1 cellular context compared by ENCODE assay signal in the genomic region with DNA sequence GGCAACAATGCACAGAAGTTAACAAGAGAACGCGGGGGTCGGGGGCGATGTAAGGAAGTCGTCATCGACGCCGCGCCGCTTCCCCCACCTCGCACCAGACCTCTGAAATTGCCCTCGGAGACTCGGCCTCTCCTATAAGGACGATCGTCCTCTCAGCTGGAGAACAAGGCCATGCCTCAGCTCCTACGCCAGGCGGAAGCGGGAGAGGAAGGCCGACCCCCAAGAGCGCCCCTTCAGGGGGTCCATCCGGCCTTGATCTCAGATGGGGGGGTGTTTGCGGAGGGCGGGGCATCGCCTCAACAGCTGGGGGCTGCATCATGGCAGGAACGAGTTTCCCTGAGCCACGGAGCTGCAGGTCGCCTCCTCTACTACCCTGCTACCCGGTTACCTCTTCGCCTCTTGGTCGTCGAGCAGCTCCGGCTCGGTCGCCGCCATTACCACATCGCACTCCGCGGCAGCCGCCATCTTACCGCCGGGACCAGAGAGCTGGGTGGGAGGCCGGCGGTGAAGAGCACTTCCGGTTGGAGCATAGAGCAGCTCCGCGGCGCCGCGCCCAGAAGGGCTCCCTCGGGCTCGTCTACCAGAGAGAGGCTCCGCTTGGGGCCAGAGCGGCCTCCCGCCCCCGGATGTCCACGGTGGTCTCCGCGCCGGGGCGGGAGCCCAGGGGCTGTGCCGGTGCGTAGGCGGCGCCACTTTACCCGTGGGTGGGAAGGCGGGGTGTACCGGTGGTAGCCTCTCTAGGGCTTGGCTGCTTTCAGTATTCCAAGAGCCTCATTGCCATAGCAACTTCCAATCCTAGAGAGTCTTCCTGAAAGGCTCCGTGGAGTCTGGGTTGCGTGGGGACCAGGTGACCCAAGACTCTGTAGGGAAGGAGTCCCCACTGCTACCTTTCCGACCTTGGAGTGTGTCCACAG.
A peak's percentile ranks its signal among the peaks of the same experiment; 100 is the strongest.
TF ChIP-seq lines count a peak whose summit lies in the region.

A gene with protein sequence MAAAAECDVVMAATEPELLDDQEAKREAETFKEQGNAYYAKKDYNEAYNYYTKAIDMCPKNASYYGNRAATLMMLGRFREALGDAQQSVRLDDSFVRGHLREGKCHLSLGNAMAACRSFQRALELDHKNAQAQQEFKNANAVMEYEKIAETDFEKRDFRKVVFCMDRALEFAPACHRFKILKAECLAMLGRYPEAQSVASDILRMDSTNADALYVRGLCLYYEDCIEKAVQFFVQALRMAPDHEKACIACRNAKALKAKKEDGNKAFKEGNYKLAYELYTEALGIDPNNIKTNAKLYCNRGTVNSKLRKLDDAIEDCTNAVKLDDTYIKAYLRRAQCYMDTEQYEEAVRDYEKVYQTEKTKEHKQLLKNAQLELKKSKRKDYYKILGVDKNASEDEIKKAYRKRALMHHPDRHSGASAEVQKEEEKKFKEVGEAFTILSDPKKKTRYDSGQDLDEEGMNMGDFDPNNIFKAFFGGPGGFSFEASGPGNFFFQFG (minus strand): TSS at position 488 of the 914 bp plus-strand sequence. CDS start 23 bp downstream, at position 465.

TF ChIP-seq in HepG2, 621 proteins besides CTCF, POLR2A, EP300 and RAD21 (continued from another document and continues in another):
- TF ChIP-seq, protein P1, sequence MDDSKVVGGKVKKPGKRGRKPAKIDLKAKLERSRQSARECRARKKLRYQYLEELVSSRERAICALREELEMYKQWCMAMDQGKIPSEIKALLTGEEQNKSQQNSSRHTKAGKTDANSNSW (CRISPR knock-in tag; IDR thresholded peaks at IDR 0.05; ENCODE audit: borderline replicate concordance) = no peak; the same call in 1 of the 2 replicates
- TF ChIP-seq, protein P2, sequence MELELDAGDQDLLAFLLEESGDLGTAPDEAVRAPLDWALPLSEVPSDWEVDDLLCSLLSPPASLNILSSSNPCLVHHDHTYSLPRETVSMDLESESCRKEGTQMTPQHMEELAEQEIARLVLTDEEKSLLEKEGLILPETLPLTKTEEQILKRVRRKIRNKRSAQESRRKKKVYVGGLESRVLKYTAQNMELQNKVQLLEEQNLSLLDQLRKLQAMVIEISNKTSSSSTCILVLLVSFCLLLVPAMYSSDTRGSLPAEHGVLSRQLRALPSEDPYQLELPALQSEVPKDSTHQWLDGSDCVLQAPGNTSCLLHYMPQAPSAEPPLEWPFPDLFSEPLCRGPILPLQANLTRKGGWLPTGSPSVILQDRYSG (CRISPR knock-in tag; IDR thresholded peaks at IDR 0.05) = 0 out of 2 replicates have a peak, but pooled peaks have one; percentile 48
- TF ChIP-seq ZNF296 (CRISPR knock-in tag; conservative IDR thresholded peaks at IDR 0.05) = peak; percentile 84
- peak; percentile 90 for TF ChIP-seq MXD4 (CRISPR knock-in tag; IDR thresholded peaks at IDR 0.05)
- TF ChIP-seq HNRNPH1 (optimal IDR thresholded peaks at IDR 0.05; ENCODE audit: low read depth, low read length) = no peak
- TF ChIP-seq, protein P3, sequence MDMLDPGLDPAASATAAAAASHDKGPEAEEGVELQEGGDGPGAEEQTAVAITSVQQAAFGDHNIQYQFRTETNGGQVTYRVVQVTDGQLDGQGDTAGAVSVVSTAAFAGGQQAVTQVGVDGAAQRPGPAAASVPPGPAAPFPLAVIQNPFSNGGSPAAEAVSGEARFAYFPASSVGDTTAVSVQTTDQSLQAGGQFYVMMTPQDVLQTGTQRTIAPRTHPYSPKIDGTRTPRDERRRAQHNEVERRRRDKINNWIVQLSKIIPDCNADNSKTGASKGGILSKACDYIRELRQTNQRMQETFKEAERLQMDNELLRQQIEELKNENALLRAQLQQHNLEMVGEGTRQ (IDR thresholded peaks at IDR 0.05; ENCODE audit: low read depth, low read length) = no peak
- TF ChIP-seq, protein P3 (CRISPR knock-in tag; IDR thresholded peaks at IDR 0.05; ENCODE audit: borderline replicate concordance) = peak; percentile 24; the same call in 1 of the 2 replicates
- peak; percentile 48 for TF ChIP-seq TP53 (CRISPR knock-in tag; conservative IDR thresholded peaks at IDR 0.05)
- TF ChIP-seq, protein P4, sequence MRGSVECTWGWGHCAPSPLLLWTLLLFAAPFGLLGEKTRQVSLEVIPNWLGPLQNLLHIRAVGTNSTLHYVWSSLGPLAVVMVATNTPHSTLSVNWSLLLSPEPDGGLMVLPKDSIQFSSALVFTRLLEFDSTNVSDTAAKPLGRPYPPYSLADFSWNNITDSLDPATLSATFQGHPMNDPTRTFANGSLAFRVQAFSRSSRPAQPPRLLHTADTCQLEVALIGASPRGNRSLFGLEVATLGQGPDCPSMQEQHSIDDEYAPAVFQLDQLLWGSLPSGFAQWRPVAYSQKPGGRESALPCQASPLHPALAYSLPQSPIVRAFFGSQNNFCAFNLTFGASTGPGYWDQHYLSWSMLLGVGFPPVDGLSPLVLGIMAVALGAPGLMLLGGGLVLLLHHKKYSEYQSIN (CRISPR knock-in tag; IDR thresholded peaks at IDR 0.05; ENCODE audit: borderline replicate concordance) = no peak; the same call in 1 of the 2 replicates
- TF ChIP-seq, protein P5, sequence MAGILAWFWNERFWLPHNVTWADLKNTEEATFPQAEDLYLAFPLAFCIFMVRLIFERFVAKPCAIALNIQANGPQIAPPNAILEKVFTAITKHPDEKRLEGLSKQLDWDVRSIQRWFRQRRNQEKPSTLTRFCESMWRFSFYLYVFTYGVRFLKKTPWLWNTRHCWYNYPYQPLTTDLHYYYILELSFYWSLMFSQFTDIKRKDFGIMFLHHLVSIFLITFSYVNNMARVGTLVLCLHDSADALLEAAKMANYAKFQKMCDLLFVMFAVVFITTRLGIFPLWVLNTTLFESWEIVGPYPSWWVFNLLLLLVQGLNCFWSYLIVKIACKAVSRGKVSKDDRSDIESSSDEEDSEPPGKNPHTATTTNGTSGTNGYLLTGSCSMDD (CRISPR knock-in tag; IDR thresholded peaks at IDR 0.05) = no peak
- TF ChIP-seq ZNF678 (CRISPR knock-in tag; IDR thresholded peaks at IDR 0.05) = peak; percentile 96
- TF ChIP-seq ZZZ3 (CRISPR knock-in tag; IDR thresholded peaks at IDR 0.05; ENCODE audit: borderline replicate concordance) = peak; percentile 72; the same call in 1 of the 2 replicates
- TF ChIP-seq, protein P6, sequence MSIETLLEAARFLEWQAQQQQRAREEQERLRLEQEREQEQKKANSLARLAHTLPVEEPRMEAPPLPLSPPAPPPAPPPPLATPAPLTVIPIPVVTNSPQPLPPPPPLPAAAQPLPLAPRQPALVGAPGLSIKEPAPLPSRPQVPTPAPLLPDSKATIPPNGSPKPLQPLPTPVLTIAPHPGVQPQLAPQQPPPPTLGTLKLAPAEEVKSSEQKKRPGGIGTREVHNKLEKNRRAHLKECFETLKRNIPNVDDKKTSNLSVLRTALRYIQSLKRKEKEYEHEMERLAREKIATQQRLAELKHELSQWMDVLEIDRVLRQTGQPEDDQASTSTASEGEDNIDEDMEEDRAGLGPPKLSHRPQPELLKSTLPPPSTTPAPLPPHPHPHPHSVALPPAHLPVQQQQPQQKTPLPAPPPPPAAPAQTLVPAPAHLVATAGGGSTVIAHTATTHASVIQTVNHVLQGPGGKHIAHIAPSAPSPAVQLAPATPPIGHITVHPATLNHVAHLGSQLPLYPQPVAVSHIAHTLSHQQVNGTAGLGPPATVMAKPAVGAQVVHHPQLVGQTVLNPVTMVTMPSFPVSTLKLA (IDR thresholded peaks at IDR 0.05) = no peak
- TF ChIP-seq ZNF20 (CRISPR knock-in tag; IDR thresholded peaks at IDR 0.05) = peak; percentile 89; the same call in 1 of the 2 replicates
- no peak for TF ChIP-seq TBP (CRISPR knock-in tag; IDR thresholded peaks at IDR 0.05)
- TF ChIP-seq SMARCE1 (IDR thresholded peaks at IDR 0.05; ENCODE audit: borderline replicate concordance) = no peak
- peak; percentile 99 for TF ChIP-seq RBM39 (IDR thresholded peaks at IDR 0.05; ENCODE audit: low read depth, low read length, poor library complexity, severe bottlenecking)
- TF ChIP-seq MAFK (conservative IDR thresholded peaks at IDR 0.05 in 1 of 2, IDR thresholded peaks at IDR 0.05 in 1 of 2; ENCODE audit: low read length in 2 of 2) = no peak
- TF ChIP-seq YEATS4 (CRISPR knock-in tag; IDR thresholded peaks at IDR 0.05; ENCODE audit: borderline replicate concordance) = peak; percentile 97
- TF ChIP-seq, protein P7, sequence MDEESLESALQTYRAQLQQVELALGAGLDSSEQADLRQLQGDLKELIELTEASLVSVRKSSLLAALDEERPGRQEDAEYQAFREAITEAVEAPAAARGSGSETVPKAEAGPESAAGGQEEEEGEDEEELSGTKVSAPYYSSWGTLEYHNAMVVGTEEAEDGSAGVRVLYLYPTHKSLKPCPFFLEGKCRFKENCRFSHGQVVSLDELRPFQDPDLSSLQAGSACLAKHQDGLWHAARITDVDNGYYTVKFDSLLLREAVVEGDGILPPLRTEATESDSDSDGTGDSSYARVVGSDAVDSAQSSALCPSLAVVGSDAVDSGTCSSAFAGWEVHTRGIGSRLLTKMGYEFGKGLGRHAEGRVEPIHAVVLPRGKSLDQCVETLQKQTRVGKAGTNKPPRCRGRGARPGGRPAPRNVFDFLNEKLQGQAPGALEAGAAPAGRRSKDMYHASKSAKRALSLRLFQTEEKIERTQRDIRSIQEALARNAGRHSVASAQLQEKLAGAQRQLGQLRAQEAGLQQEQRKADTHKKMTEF (CRISPR knock-in tag; IDR thresholded peaks at IDR 0.05) = peak; percentile 99
- TF ChIP-seq NKX3-1 (CRISPR knock-in tag; IDR thresholded peaks at IDR 0.05) = peak; percentile 87
- TF ChIP-seq ZNF225 (CRISPR knock-in tag; IDR thresholded peaks at IDR 0.05) = peak; percentile 75
- TF ChIP-seq, protein P8, sequence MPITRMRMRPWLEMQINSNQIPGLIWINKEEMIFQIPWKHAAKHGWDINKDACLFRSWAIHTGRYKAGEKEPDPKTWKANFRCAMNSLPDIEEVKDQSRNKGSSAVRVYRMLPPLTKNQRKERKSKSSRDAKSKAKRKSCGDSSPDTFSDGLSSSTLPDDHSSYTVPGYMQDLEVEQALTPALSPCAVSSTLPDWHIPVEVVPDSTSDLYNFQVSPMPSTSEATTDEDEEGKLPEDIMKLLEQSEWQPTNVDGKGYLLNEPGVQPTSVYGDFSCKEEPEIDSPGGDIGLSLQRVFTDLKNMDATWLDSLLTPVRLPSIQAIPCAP (CRISPR knock-in tag; IDR thresholded peaks at IDR 0.05; ENCODE audit: low read depth) = 0 out of 2 replicates have a peak, but pooled peaks have one; percentile 77
- TF ChIP-seq, protein P9, sequence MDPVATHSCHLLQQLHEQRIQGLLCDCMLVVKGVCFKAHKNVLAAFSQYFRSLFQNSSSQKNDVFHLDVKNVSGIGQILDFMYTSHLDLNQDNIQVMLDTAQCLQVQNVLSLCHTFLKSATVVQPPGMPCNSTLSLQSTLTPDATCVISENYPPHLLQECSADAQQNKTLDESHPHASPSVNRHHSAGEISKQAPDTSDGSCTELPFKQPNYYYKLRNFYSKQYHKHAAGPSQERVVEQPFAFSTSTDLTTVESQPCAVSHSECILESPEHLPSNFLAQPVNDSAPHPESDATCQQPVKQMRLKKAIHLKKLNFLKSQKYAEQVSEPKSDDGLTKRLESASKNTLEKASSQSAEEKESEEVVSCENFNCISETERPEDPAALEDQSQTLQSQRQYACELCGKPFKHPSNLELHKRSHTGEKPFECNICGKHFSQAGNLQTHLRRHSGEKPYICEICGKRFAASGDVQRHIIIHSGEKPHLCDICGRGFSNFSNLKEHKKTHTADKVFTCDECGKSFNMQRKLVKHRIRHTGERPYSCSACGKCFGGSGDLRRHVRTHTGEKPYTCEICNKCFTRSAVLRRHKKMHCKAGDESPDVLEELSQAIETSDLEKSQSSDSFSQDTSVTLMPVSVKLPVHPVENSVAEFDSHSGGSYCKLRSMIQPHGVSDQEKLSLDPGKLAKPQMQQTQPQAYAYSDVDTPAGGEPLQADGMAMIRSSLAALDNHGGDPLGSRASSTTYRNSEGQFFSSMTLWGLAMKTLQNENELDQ (CRISPR knock-in tag; IDR thresholded peaks at IDR 0.05; ENCODE audit: borderline replicate concordance) = no peak
- TF ChIP-seq, protein P10, sequence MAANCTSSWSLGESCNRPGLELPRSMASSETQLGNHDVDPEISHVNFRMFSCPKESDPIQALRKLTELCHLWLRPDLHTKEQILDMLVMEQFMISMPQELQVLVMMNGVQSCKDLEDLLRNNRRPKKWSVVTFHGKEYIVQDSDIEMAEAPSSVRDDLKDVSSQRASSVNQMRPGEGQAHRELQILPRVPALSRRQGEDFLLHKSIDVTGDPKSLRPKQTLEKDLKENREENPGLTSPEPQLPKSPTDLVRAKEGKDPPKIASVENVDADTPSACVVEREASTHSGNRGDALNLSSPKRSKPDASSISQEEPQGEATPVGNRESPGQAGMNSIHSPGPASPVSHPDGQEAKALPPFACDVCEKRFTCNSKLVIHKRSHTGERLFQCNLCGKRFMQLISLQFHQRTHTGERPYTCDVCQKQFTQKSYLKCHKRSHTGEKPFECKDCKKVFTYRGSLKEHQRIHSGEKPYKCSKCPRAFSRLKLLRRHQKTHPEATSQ (CRISPR knock-in tag; IDR thresholded peaks at IDR 0.05; ENCODE audit: borderline replicate concordance) = peak; percentile 86
- TF ChIP-seq MYNN (CRISPR knock-in tag; IDR thresholded peaks at IDR 0.05; ENCODE audit: low read depth) = peak; percentile 3; the same call in 1 of the 2 replicates
- TF ChIP-seq NFE2L1 (CRISPR knock-in tag; IDR thresholded peaks at IDR 0.05; ENCODE audit: borderline replicate concordance) = no peak
- TF ChIP-seq, protein P11, sequence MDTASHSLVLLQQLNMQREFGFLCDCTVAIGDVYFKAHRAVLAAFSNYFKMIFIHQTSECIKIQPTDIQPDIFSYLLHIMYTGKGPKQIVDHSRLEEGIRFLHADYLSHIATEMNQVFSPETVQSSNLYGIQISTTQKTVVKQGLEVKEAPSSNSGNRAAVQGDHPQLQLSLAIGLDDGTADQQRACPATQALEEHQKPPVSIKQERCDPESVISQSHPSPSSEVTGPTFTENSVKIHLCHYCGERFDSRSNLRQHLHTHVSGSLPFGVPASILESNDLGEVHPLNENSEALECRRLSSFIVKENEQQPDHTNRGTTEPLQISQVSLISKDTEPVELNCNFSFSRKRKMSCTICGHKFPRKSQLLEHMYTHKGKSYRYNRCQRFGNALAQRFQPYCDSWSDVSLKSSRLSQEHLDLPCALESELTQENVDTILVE (CRISPR knock-in tag; IDR thresholded peaks at IDR 0.05) = peak; percentile 100
- peak; percentile 96 for TF ChIP-seq ZNF430 (CRISPR knock-in tag; IDR thresholded peaks at IDR 0.05)
- peak; percentile 82; the same call in 1 of the 2 replicates for TF ChIP-seq MEIS1 (CRISPR knock-in tag; IDR thresholded peaks at IDR 0.05; ENCODE audit: borderline replicate concordance)
- TF ChIP-seq NFRKB (IDR thresholded peaks at IDR 0.05) = peak; percentile 81
- TF ChIP-seq ZNF44 (CRISPR knock-in tag; IDR thresholded peaks at IDR 0.05) = no peak
- peak; percentile 62; the same call in 1 of the 2 replicates for TF ChIP-seq ELF4 (CRISPR knock-in tag; IDR thresholded peaks at IDR 0.05; ENCODE audit: borderline replicate concordance)
- peak; percentile 95 for TF ChIP-seq THAP11 (CRISPR knock-in tag; IDR thresholded peaks at IDR 0.05)
- 0 out of 2 replicates have a peak, but pooled peaks have one; percentile 11 for TF ChIP-seq FOSL1 (CRISPR knock-in tag; IDR thresholded peaks at IDR 0.05; ENCODE audit: borderline replicate concordance)
- TF ChIP-seq ZNF335 (CRISPR knock-in tag; IDR thresholded peaks at IDR 0.05) = peak; percentile 84; the same call in 1 of the 2 replicates
